8 cellular contexts compared by ENCODE assay signal in the genomic region with DNA sequence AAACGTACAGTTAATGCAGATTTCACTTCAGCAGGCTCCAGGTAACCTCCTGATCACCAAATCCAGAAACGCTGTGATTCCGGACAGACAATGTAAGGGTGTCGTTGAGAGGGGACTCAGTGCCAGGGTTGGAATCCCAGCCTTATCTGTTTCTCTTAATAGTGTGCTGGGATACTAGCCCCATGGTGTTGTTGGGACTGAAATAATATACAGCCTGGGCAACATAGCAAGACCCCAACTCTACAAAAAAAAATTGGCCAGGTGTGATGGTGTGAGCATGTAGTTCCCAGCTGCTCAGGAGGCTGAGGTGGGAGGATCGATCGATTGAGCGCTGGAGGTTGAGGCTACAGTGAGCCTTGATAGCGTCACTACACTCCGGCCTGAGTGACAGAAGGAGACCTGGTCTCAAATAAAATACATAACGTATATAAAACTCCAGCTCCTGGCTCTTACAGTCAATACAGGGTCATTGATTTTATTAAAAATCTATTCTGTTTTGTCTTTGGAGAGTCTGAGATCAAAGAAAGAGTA. TPM values are rescaled to one million over a fixed set of nuclear protein-coding genes. Genes with fewer than 3 reads are reported as not detected.
A peak's percentile ranks its signal among the peaks of the same experiment; 100 is the strongest.
DNase-seq lines count a peak whose midpoint lies in the region; ATAC-seq, FAIRE-seq and TF ChIP-seq lines count a peak whose summit lies in the region.

No MANE protein-coding gene starts in this region.

- no peaks in the 10 kb centered on the region; the same call in 1 of the 2 replicates for H4K20me1 ChIP-seq in K562 (replicated peaks; ENCODE audit: control insufficient read depth, insufficient read depth, low read length)

- CTCF ChIA-PET in K562 (lab: Yijun Ruan, JAX; ENCODE audit: low intra/inter-chr PET ratio) = no interaction called here

- WGBS in K562 (ENCODE audit: insufficient coverage, low coverage, missing lambda C conversion rate) = 72% methylated on average over 10 of the region's 10 CpGs
- 80 to 84% methylated on average over 10 of the region's 10 CpGs for WGBS in lung, 2 donors
- 44 to 72% methylated on average over 5 to 10 of the region's 10 CpGs for WGBS in transverse colon (ENCODE audit: low coverage in 1 of 2), 2 donors

- H3K4me3 ChIP-seq in K562 = peak overlapping the region; percentile 80
- H3K4me3 ChIP-seq in lung = peak overlapping the region; percentile 92
- peak overlapping the region; percentile 79 to 92 (median 86) for H3K4me3 ChIP-seq in transverse colon

- peaks cover 0 to 2% of the 10 kb centered on the region in 2 donors for H3K9me3 Mint-ChIP-seq in activated T-cell treated with anti-CD3 and anti-CD28 coated beads, Interleukin-2, amount 50 U/mL, for 72 hours

- peaks cover 5 to 13% of the 10 kb centered on the region in 2 donors for H3K36me3 Mint-ChIP-seq in activated T-cell treated with anti-CD3 and anti-CD28 coated beads, Interleukin-2, amount 50 U/mL, for 72 hours (ENCODE audit: insufficient read depth in 2 of 2)

- H3K9ac ChIP-seq in K562 (ENCODE audit: insufficient read depth in 1 of 2, low read depth in 2 of 2, low read length in 2 of 2) = peak overlapping the region; percentile 86 to 100

- H2AFZ ChIP-seq in K562 (ENCODE audit: low read depth, low read length) = peak overlapping the region; percentile 84; the same call in 1 of the 2 replicates

- H3K4me3 Mint-ChIP-seq in activated T-cell treated with anti-CD3 and anti-CD28 coated beads, Interleukin-2, amount 50 U/mL, for 72 hours = peak overlapping the region; percentile 99

- intact Hi-C loops in K562 (cut with micrococcal nuclease) = no loop called here
- intact Hi-C loops in transverse colon (cut with DNase I; ENCODE audit: low total_unique reads) = no loop called here

- TSS peak; percentile 74 for BruUV-seq in K562 (replicated peaks; lab: Mats Ljungman, UMichigan)

- H3K27ac Mint-ChIP-seq in activated T-cell treated with anti-CD3 and anti-CD28 coated beads, Interleukin-2, amount 50 U/mL, for 72 hours = peak overlapping the region; percentile 41

- POLR2A ChIA-PET in K562 (lab: Yijun Ruan, JAX) = interaction anchor here (1.0 to 2.8 kb wide), 4 partner anchors 11 to 217 kb away, joined by 3 to 19 read pairs (median 6); no protein-coding TSS in a partner anchor

- H3K27me3 Mint-ChIP-seq in activated T-cell treated with anti-CD3 and anti-CD28 coated beads, Interleukin-2, amount 50 U/mL, for 72 hours (ENCODE audit: low read depth) = no peaks in the 10 kb centered on the region

- H3K9me3 ChIP-seq in K562 (replicated peaks; ENCODE audit: control insufficient read depth, insufficient read depth, low read depth, low read length) = no peaks in the 10 kb centered on the region
- no peaks in the 10 kb centered on the region for H3K9me3 ChIP-seq in lung (ENCODE audit: control insufficient read depth in 2 of 2, insufficient read depth in 1 of 2, low read length in 1 of 2)
- H3K9me3 ChIP-seq in transverse colon = no peaks in the 10 kb centered on the region

- TF ChIP-seq POLR2A in K562 (conservative IDR thresholded peaks at IDR 0.05) (no peak), transverse colon (IDR thresholded peaks at IDR 0.05) (no peak)

- H3K4me1 Mint-ChIP-seq in activated T-cell treated with anti-CD3 and anti-CD28 coated beads, Interleukin-2, amount 50 U/mL, for 72 hours (ENCODE audit: low read depth) = peaks cover 34% of the 10 kb centered on the region

- no peak for DNase-seq in activated T-cell treated with anti-CD3 and anti-CD28 coated beads, Interleukin-2, amount 50 U/mL, for 72 hours
- DNase-seq in activated T-cell treated with anti-CD3 and anti-CD28 coated beads, Interleukin-2, amount 50 U/mL, for 48 hours = no peak
- no peak for DNase-seq in K562 (ENCODE audit: extremely low read depth in 1 of 4, low spot score in 3 of 4)
- no peak for DNase-seq in lung (ENCODE audit: low spot score)
- no peak for DNase-seq in transverse colon
- DNase-seq in T1000 (lab: John Stamatoyannopoulos, UW) = no peak
- no peak for DNase-seq in NCI-H345 treated with DMSO at 0.1 percent for 48 hours (lab: John Stamatoyannopoulos, UW; ENCODE audit: unreplicated experiment)
- DNase-seq in HT-29 (ENCODE audit: low spot score) = no peak

- H3K36me3 ChIP-seq in K562 (ENCODE audit: control insufficient read depth, insufficient read depth, low read length) (peaks cover 42% of the 10 kb centered on the region), lung (ENCODE audit: control insufficient read depth in 2 of 2, insufficient read depth in 2 of 2, low read length in 2 of 2) (peaks cover 10 to 12% of the 10 kb centered on the region in 2 donors), transverse colon (peaks cover 0 to 36% (median 8%) of the 10 kb centered on the region in 4 donors)

- no peaks in the 10 kb centered on the region for H3K9me1 ChIP-seq in K562 (ENCODE audit: control insufficient read depth, insufficient read depth, low read length)

- TF ChIP-seq CTCF in K562 (IDR thresholded peaks at IDR 0.05 in 2 of 3, conservative IDR thresholded peaks at IDR 0.05 in 1 of 3; ENCODE audit: insufficient read depth in 2 of 3, low read depth in 1 of 3, low read length in 3 of 3) (no peak), lung (IDR thresholded peaks at IDR 0.05; ENCODE audit: control extremely low read depth, extremely low read depth) (no peak), transverse colon (IDR thresholded peaks at IDR 0.05) (no peak)

- H3K4me1 ChIP-seq in K562 (replicated peaks in 1 of 2; ENCODE audit: control insufficient read depth in 2 of 2, insufficient read depth in 2 of 2, low read length in 2 of 2) (peaks cover 2 to 23% of the 10 kb centered on the region in 2 experiments; a peak in 3 of 5 replicates), lung (ENCODE audit: control insufficient read depth in 2 of 2, insufficient read depth in 2 of 2, low read length in 2 of 2) (peaks cover 0 to 2% of the 10 kb centered on the region in 2 donors), transverse colon (peaks cover 6 to 36% (median 17%) of the 10 kb centered on the region in 4 donors)

- in situ Hi-C loops in K562 (cut with MboI) = no loop called here
- in situ Hi-C loops in transverse colon (cut with MboI; ENCODE audit: low pct_ligation_motif_present in 1 of 4, low pct_unique_long_range_greater_than_20kb in 1 of 4, low sequenced_read_pairs in 3 of 4) = no loop called here

- H3K4me2 ChIP-seq in K562 (ENCODE audit: insufficient read depth, low read length) = peak overlapping the region; percentile 87

- TF ChIP-seq EP300 in K562 (IDR thresholded peaks at IDR 0.05; ENCODE audit: low read length) = no peak
- no peak for TF ChIP-seq EP300 in transverse colon (IDR thresholded peaks at IDR 0.05; ENCODE audit: low read depth)

- H3K79me2 ChIP-seq in K562 (ENCODE audit: control insufficient read depth, insufficient read depth, low read length) = peaks cover 33% of the 10 kb centered on the region

- FAIRE-seq in K562 (lab: Jason Lieb, UNC) = no peak

- peak overlapping the region; percentile 77; the same call in 2 of the 3 replicates for H3K27ac ChIP-seq in K562 (ENCODE audit: extremely low read depth, low read depth, low read length)
- peak overlapping the region; percentile 94 to 96 for H3K27ac ChIP-seq in lung (ENCODE audit: low read depth in 1 of 2, low read length in 1 of 2)
- H3K27ac ChIP-seq in transverse colon = peak overlapping the region; percentile 90 to 94 (median 92)

- H3K27me3 ChIP-seq in K562 (ENCODE audit: control insufficient read depth in 2 of 2, insufficient read depth in 2 of 2, low read length in 2 of 2) = no peaks in the 10 kb centered on the region
- no peaks in the 10 kb centered on the region for H3K27me3 ChIP-seq in lung (ENCODE audit: control insufficient read depth, insufficient read depth)
- no peaks in the 10 kb centered on the region for H3K27me3 ChIP-seq in transverse colon

- no peak for TF ChIP-seq RAD21 in K562 (CRISPR knock-in tag; conservative IDR thresholded peaks at IDR 0.05 in 1 of 2, IDR thresholded peaks at IDR 0.05 in 1 of 2)

- ATAC-seq in activated T-cell treated with anti-CD3 and anti-CD28 coated beads, Interleukin-2, amount 50 U/mL, for 72 hours (replicated peaks in 1 of 2) = no peak
- ATAC-seq in K562 (no peak), lung (ENCODE audit: insufficient read depth, low FRiP score) (no peak)

RNA-seq across cellular contexts. Expression of gene PEBP1, which starts 1.3 kb away (rescaled TPM):
- total RNA-seq in activated T-cell treated with anti-CD3 and anti-CD28 coated beads, Interleukin-2, amount 50 U/mL, for 72 hours = 10 to 100 TPM; 93.4 to 99.5 TPM
- 8.8 and 16.1 TPM in 2 replicates for total RNA-seq in K562 (2011; cell fraction: chromatin; rRNA removed; ENCODE audit: low replicate concordance)
- total RNA-seq in K562 (2011; cell fraction: nucleolus; rRNA removed) = 20.7 and 23.2 TPM in 2 replicates
- 17.1 and 23.0 TPM in 2 replicates for total RNA-seq in K562 (2011; cell fraction: nucleoplasm; rRNA removed)
- 203 and 259 TPM in 2 replicates for total RNA-seq in K562 (2014; rRNA removed)
- total RNA-seq in K562 (2014; rRNA removed; fragmentation: Illumina TruSeq; extraction: Trizol) = 141 and 146 TPM in 2 replicates
- total RNA-seq in K562 (2015; rRNA removed; fragmentation: Illumina TruSeq; extraction: Trizol) = 194 and 202 TPM in 2 replicates
- total RNA-seq in K562 (2021) = 183 and 186 TPM in 2 replicates
- 112 and 145 TPM in 2 replicates for polyA plus RNA-seq in K562 (2011; rRNA removed)
- 179 and 230 TPM in 2 replicates for polyA plus RNA-seq in K562 (2011; cell fraction: cytosol; rRNA removed)
- 62.5 and 85.5 TPM in 2 replicates for polyA plus RNA-seq in K562 (2011; cell fraction: nucleus; rRNA removed)
- 95.4 and 146 TPM in 2 replicates for polyA plus RNA-seq in K562 (2012)
- 206 and 207 TPM in 2 replicates for polyA plus RNA-seq in K562 (2014; fragmentation: Illumina TruSeq; extraction: Trizol)
- 100 to 1,000 TPM in 1 of 2 experiments, 10 to 100 TPM in 1; 77.3 to 113 TPM for polyA plus RNA-seq in K562 (2014; fragmentation: Nextera tagmentation; extraction: Ambion mirVana)
- 153 and 160 TPM in 2 replicates for polyA plus RNA-seq in K562 (2014; rRNA removed)
- polyA minus RNA-seq in K562 (2011; rRNA and poly(A)+ RNA removed) = 67.6 and 77.2 TPM in 2 replicates
- polyA minus RNA-seq in K562 (2011; cell fraction: cytosol; rRNA and poly(A)+ RNA removed) = 65.7 and 86.5 TPM in 2 replicates
- polyA minus RNA-seq in K562 (2011; cell fraction: nucleus; rRNA and poly(A)+ RNA removed) = 8.2 and 15.0 TPM in 2 replicates
- 100 to 1,000 TPM; 141 to 193 TPM for total RNA-seq in lung
- polyA plus RNA-seq in lung = 100 to 1,000 TPM; 123 to 317 TPM
- total RNA-seq in transverse colon = 100 to 1,000 TPM; 124 to 438 (median 279) TPM
- 256 and 291 TPM in 2 replicates for total RNA-seq in HT-29 (2014; rRNA removed; shearing (Covaris generic))

RNA-seq across cellular contexts. Expression of gene VSIG10, which starts 33.4 kb away (rescaled TPM):
- 1 to 10 TPM; 3.1 to 4.5 TPM for total RNA-seq in activated T-cell treated with anti-CD3 and anti-CD28 coated beads, Interleukin-2, amount 50 U/mL, for 72 hours
- total RNA-seq in K562 (2011; cell fraction: chromatin; rRNA removed; ENCODE audit: low replicate concordance) = 2.7 and 12.4 TPM in 2 replicates
- total RNA-seq in K562 (2011; cell fraction: nucleolus; rRNA removed) = 4.5 and 5.4 TPM in 2 replicates
- total RNA-seq in K562 (2011; cell fraction: nucleoplasm; rRNA removed) = 7.1 and 9.4 TPM in 2 replicates
- total RNA-seq in K562 (2014; rRNA removed) = 7.1 and 8.8 TPM in 2 replicates
- 4.1 and 5.4 TPM in 2 replicates for total RNA-seq in K562 (2014; rRNA removed; fragmentation: Illumina TruSeq; extraction: Trizol)
- 6.0 TPM in 2 replicates for total RNA-seq in K562 (2015; rRNA removed; fragmentation: Illumina TruSeq; extraction: Trizol)
- 3.8 and 4.7 TPM in 2 replicates for total RNA-seq in K562 (2021)
- 4.3 and 10.8 TPM in 2 replicates for polyA plus RNA-seq in K562 (2011; rRNA removed)
- polyA plus RNA-seq in K562 (2011; cell fraction: cytosol; rRNA removed) = 4.2 and 10.0 TPM in 2 replicates
- polyA plus RNA-seq in K562 (2011; cell fraction: nucleus; rRNA removed) = 8.3 and 15.8 TPM in 2 replicates
- 3.0 and 3.9 TPM in 2 replicates for polyA plus RNA-seq in K562 (2012)
- 3.7 and 4.2 TPM in 2 replicates for polyA plus RNA-seq in K562 (2014; fragmentation: Illumina TruSeq; extraction: Trizol)
- polyA plus RNA-seq in K562 (2014; fragmentation: Nextera tagmentation; extraction: Ambion mirVana) = 1 to 10 TPM; 4.7 to 5.3 TPM
- polyA plus RNA-seq in K562 (2014; rRNA removed) = 4.0 and 6.5 TPM in 2 replicates
- polyA minus RNA-seq in K562 (2011; rRNA and poly(A)+ RNA removed) = 3.0 and 7.6 TPM in 2 replicates
- 3.7 and 8.2 TPM in 2 replicates for polyA minus RNA-seq in K562 (2011; cell fraction: cytosol; rRNA and poly(A)+ RNA removed)
- polyA minus RNA-seq in K562 (2011; cell fraction: nucleus; rRNA and poly(A)+ RNA removed) = 2.7 and 12.0 TPM in 2 replicates
- 10 to 100 TPM; 36.9 to 51.4 TPM for total RNA-seq in lung
- 10 to 100 TPM; 11.0 to 27.4 TPM for polyA plus RNA-seq in lung
- 100 to 1,000 TPM; 122 to 207 (median 155) TPM for total RNA-seq in transverse colon
- total RNA-seq in HT-29 (2014; rRNA removed; shearing (Covaris generic)) = 37.4 and 40.8 TPM in 2 replicates
